1 cellular context compared by ENCODE assay signal in the genomic region with DNA sequence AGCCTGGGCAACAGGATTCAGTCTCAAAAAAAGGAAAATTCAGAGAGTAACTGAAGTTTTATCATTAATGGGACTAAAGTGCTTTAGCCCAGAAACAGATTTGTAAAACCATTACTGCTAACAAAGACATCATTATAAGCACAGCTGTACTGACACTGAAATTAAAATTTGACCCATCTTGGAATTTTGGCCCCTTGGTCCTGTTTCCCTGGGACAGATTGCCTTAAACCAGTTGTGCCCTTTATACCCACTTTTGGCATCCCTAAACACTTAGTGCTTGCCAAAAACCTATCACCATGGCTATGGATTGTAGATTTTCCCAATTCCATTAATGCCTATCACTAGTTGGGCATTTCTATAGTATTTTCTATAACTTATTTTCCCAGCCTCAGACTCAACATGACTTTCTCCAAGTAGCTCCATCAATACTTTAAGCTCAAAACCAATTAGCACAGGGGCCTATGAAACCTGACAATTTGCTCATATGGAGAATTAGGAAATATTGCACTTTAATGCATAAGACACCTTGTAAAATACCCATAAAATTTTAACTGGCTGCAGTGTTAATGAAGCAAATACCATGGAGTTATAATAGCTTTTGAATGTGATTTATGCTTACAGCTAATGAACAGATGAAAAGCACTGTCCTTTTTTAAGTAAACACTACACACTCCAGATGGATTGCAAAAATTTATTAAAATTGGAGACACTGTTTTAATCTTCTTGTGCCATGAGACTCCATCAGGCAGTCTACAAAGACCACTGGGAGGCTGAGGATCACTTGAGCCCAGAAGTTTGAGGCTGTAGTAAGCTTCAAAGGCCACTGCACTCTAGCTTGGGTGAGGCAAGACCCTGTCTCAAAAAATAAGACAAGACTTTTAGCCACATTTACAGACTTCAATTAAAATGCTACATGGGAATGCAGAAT.
TF ChIP-seq lines count a peak whose summit lies in the region.

No MANE protein-coding gene starts in this region.

TF ChIP-seq in A549, 52 proteins besides CTCF, POLR2A, EP300 and RAD21 (continued from another document):
- TF ChIP-seq, protein P1, sequence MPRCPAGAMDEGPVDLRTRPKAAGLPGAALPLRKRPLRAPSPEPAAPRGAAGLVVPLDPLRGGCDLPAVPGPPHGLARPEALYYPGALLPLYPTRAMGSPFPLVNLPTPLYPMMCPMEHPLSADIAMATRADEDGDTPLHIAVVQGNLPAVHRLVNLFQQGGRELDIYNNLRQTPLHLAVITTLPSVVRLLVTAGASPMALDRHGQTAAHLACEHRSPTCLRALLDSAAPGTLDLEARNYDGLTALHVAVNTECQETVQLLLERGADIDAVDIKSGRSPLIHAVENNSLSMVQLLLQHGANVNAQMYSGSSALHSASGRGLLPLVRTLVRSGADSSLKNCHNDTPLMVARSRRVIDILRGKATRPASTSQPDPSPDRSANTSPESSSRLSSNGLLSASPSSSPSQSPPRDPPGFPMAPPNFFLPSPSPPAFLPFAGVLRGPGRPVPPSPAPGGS (IDR thresholded peaks at IDR 0.05): peak; percentile 7; the same call in 1 of the 3 replicates
- TF ChIP-seq, protein P2, sequence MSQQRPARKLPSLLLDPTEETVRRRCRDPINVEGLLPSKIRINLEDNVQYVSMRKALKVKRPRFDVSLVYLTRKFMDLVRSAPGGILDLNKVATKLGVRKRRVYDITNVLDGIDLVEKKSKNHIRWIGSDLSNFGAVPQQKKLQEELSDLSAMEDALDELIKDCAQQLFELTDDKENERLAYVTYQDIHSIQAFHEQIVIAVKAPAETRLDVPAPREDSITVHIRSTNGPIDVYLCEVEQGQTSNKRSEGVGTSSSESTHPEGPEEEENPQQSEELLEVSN (IDR thresholded peaks at IDR 0.05; ENCODE audit: borderline replicate concordance, low read depth): no peak
- TF ChIP-seq JUNB (IDR thresholded peaks at IDR 0.05) (no peak), RNF2 (IDR thresholded peaks at IDR 0.05; ENCODE audit: borderline replicate concordance, low read depth) (no peak), HOXA7 (CRISPR knock-in tag; IDR thresholded peaks at IDR 0.05) (peak; percentile 97), CHD2 (IDR thresholded peaks at IDR 0.05; ENCODE audit: low read length, partially characterized antibody) (no peak), HDAC2 (IDR thresholded peaks at IDR 0.05) (no peak), JUN (IDR thresholded peaks at IDR 0.05) (peak; percentile 8 to 9; a peak in 2 of 5 replicates), CHD4 (IDR thresholded peaks at IDR 0.05; ENCODE audit: borderline replicate concordance) (no peak), RCOR1 (IDR thresholded peaks at IDR 0.05; ENCODE audit: low read depth, low read length) (no peak), RARB (CRISPR knock-in tag; IDR thresholded peaks at IDR 0.05) (peak; percentile 88), MAFK (IDR thresholded peaks at IDR 0.05; ENCODE audit: partially characterized antibody) (no peak), HEYL (CRISPR knock-in tag; IDR thresholded peaks at IDR 0.05) (no peak), PHF8 (IDR thresholded peaks at IDR 0.05; ENCODE audit: borderline replicate concordance, low read depth) (no peak), POLR2AphosphoS2 (conservative IDR thresholded peaks at IDR 0.05; ENCODE audit: low read length) (peak; percentile 93), RFX5 (IDR thresholded peaks at IDR 0.05) (no peak), CBX8 (IDR thresholded peaks at IDR 0.05) (no peak), ZFP36 (IDR thresholded peaks at IDR 0.05; ENCODE audit: borderline replicate concordance, partially characterized antibody) (no peak), GATA3 (IDR thresholded peaks at IDR 0.05; ENCODE audit: borderline replicate concordance) (no peak), ESRRA (IDR thresholded peaks at IDR 0.05; ENCODE audit: borderline replicate concordance, low read length) (no peak), MYC (IDR thresholded peaks at IDR 0.05; ENCODE audit: borderline replicate concordance, low read length) (no peak), KDM5A (IDR thresholded peaks at IDR 0.05) (no peak), TP53 (CRISPR knock-in tag; IDR thresholded peaks at IDR 0.05) (0 out of 2 replicates have a peak, but pooled peaks have one; percentile 1), TFCP2L1 (CRISPR knock-in tag; IDR thresholded peaks at IDR 0.05) (peak; percentile 96), SREBF2 (IDR thresholded peaks at IDR 0.05) (no peak), FOXS1 (CRISPR knock-in tag; IDR thresholded peaks at IDR 0.05) (no peak), ZSCAN20 (CRISPR knock-in tag; IDR thresholded peaks at IDR 0.05) (no peak), ZNF302 (CRISPR knock-in tag; IDR thresholded peaks at IDR 0.05) (no peak), CBX2 (IDR thresholded peaks at IDR 0.05; ENCODE audit: borderline replicate concordance, low read depth) (no peak), KDM1A (IDR thresholded peaks at IDR 0.05; ENCODE audit: low read depth) (no peak), ZC3H11A (IDR thresholded peaks at IDR 0.05) (no peak), FOSL2 (IDR thresholded peaks at IDR 0.05) (no peak), FOSL2 (CRISPR knock-in tag; IDR thresholded peaks at IDR 0.05) (no peak), HOXB5 (CRISPR knock-in tag; IDR thresholded peaks at IDR 0.05) (peak; percentile 29; the same call in 1 of the 2 replicates), SMC3 (IDR thresholded peaks at IDR 0.05) (no peak), EHMT2 (IDR thresholded peaks at IDR 0.05; ENCODE audit: low read depth) (no peak), NPAS2 (CRISPR knock-in tag; IDR thresholded peaks at IDR 0.05; ENCODE audit: borderline replicate concordance) (no peak), EHF (CRISPR knock-in tag; IDR thresholded peaks at IDR 0.05) (0 out of 2 replicates have a peak, but pooled peaks have one; percentile 51), HOXB13 (CRISPR knock-in tag; IDR thresholded peaks at IDR 0.05; ENCODE audit: low read depth) (no peak), CEBPB (IDR thresholded peaks at IDR 0.05) (no peak), NR3C1 (IDR thresholded peaks at IDR 0.05) (no peak), NFE2L2 (conservative IDR thresholded peaks at IDR 0.05; ENCODE audit: low read length) (no peak), FOSB (CRISPR knock-in tag; IDR thresholded peaks at IDR 0.05) (peak; percentile 95; the same call in 1 of the 2 replicates), MAZ (IDR thresholded peaks at IDR 0.05; ENCODE audit: borderline replicate concordance, low read depth, low read length) (no peak)
- TF ChIP-seq, protein P3, sequence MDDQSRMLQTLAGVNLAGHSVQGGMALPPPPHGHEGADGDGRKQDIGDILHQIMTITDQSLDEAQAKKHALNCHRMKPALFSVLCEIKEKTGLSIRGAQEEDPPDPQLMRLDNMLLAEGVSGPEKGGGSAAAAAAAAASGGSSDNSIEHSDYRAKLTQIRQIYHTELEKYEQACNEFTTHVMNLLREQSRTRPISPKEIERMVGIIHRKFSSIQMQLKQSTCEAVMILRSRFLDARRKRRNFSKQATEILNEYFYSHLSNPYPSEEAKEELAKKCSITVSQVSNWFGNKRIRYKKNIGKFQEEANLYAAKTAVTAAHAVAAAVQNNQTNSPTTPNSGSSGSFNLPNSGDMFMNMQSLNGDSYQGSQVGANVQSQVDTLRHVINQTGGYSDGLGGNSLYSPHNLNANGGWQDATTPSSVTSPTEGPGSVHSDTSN (IDR thresholded peaks at IDR 0.05): 0 out of 2 replicates have a peak, but pooled peaks have one; percentile 2
- TF ChIP-seq, protein P4, sequence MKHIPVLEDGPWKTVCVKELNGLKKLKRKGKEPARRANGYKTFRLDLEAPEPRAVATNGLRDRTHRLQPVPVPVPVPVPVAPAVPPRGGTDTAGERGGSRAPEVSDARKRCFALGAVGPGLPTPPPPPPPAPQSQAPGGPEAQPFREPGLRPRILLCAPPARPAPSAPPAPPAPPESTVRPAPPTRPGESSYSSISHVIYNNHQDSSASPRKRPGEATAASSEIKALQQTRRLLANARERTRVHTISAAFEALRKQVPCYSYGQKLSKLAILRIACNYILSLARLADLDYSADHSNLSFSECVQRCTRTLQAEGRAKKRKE (CRISPR knock-in tag; IDR thresholded peaks at IDR 0.05; ENCODE audit: low read depth): 0 out of 2 replicates have a peak, but pooled peaks have one; percentile 27
- TF ChIP-seq, protein P5, sequence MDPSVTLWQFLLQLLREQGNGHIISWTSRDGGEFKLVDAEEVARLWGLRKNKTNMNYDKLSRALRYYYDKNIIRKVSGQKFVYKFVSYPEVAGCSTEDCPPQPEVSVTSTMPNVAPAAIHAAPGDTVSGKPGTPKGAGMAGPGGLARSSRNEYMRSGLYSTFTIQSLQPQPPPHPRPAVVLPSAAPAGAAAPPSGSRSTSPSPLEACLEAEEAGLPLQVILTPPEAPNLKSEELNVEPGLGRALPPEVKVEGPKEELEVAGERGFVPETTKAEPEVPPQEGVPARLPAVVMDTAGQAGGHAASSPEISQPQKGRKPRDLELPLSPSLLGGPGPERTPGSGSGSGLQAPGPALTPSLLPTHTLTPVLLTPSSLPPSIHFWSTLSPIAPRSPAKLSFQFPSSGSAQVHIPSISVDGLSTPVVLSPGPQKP (IDR thresholded peaks at IDR 0.05; ENCODE audit: low read depth, low read length): no peak
- TF ChIP-seq, protein P6, sequence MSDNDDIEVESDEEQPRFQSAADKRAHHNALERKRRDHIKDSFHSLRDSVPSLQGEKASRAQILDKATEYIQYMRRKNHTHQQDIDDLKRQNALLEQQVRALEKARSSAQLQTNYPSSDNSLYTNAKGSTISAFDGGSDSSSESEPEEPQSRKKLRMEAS (IDR thresholded peaks at IDR 0.05): no peak
- TF ChIP-seq, protein P7, sequence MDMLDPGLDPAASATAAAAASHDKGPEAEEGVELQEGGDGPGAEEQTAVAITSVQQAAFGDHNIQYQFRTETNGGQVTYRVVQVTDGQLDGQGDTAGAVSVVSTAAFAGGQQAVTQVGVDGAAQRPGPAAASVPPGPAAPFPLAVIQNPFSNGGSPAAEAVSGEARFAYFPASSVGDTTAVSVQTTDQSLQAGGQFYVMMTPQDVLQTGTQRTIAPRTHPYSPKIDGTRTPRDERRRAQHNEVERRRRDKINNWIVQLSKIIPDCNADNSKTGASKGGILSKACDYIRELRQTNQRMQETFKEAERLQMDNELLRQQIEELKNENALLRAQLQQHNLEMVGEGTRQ (IDR thresholded peaks at IDR 0.05): no peak
- TF ChIP-seq, protein P8, sequence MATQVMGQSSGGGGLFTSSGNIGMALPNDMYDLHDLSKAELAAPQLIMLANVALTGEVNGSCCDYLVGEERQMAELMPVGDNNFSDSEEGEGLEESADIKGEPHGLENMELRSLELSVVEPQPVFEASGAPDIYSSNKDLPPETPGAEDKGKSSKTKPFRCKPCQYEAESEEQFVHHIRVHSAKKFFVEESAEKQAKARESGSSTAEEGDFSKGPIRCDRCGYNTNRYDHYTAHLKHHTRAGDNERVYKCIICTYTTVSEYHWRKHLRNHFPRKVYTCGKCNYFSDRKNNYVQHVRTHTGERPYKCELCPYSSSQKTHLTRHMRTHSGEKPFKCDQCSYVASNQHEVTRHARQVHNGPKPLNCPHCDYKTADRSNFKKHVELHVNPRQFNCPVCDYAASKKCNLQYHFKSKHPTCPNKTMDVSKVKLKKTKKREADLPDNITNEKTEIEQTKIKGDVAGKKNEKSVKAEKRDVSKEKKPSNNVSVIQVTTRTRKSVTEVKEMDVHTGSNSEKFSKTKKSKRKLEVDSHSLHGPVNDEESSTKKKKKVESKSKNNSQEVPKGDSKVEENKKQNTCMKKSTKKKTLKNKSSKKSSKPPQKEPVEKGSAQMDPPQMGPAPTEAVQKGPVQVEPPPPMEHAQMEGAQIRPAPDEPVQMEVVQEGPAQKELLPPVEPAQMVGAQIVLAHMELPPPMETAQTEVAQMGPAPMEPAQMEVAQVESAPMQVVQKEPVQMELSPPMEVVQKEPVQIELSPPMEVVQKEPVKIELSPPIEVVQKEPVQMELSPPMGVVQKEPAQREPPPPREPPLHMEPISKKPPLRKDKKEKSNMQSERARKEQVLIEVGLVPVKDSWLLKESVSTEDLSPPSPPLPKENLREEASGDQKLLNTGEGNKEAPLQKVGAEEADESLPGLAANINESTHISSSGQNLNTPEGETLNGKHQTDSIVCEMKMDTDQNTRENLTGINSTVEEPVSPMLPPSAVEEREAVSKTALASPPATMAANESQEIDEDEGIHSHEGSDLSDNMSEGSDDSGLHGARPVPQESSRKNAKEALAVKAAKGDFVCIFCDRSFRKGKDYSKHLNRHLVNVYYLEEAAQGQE (IDR thresholded peaks at IDR 0.05): no peak
- TF ChIP-seq, protein P9, sequence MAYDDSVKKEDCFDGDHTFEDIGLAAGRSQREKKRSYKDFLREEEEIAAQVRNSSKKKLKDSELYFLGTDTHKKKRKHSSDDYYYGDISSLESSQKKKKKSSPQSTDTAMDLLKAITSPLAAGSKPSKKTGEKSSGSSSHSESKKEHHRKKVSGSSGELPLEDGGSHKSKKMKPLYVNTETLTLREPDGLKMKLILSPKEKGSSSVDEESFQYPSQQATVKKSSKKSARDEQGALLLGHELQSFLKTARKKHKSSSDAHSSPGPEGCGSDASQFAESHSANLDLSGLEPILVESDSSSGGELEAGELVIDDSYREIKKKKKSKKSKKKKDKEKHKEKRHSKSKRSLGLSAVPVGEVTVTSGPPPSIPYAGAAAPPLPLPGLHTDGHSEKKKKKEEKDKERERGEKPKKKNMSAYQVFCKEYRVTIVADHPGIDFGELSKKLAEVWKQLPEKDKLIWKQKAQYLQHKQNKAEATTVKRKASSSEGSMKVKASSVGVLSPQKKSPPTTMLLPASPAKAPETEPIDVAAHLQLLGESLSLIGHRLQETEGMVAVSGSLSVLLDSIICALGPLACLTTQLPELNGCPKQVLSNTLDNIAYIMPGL (CRISPR knock-in tag; IDR thresholded peaks at IDR 0.05; ENCODE audit: borderline replicate concordance): peak; percentile 61; the same call in 1 of the 2 replicates
- TF ChIP-seq, protein P10, sequence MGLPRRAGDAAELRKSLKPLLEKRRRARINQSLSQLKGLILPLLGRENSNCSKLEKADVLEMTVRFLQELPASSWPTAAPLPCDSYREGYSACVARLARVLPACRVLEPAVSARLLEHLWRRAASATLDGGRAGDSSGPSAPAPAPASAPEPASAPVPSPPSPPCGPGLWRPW (IDR thresholded peaks at IDR 0.05): no peak
TF ChIP-seq in A549: peak in this region for 13.
